16 cellular contexts compared by ENCODE assay signal in the genomic region with DNA sequence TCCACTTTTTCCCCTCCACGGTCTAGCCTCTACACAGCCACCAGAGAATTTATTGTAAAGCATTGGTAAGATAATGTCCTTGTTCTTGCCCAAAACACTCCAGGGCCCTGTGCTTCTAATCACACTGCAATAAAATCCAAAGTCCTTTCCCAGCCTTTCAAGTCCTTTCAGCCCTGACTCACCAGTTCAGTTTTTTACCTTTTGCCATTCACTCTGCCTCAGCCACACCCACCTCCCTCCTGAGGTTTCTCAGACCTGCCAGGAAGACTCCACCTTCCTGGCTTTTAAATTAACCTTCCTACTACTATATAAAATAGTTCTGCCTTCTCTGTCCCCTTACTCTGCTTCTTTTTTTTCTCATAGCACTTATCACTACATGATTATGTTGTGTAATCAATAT.
A peak's percentile ranks its signal among the peaks of the same experiment; 100 is the strongest.
DNase-seq lines count a peak whose midpoint lies in the region; TF ChIP-seq lines count a peak whose summit lies in the region.
"Had no signal": no experiment of that assay in that cellular context is flagged by ENCODE, and none has a peak within 500 bp of the region (broad histone marks: within the 10 kb centered on the region; RNA-seq: fewer than 3 reads in every experiment).

No MANE protein-coding gene starts in this region.

- H3K27ac ChIP-seq in H9 (ENCODE audit: insufficient read length, low read depth, low read length) (no peak overlapping the region), epithelial cell of prostate (peak overlapping the region; percentile 4), tibial artery (no peak overlapping the region)
- H3K27ac ChIP-seq: neutrophil had no signal

- peak overlapping the region; percentile 3 to 59 (median 10); a peak in 4 of 7 replicates for H3K27ac Mint-ChIP-seq in H9
- peak overlapping the region; percentile 6 to 40 (median 8) for H3K27ac Mint-ChIP-seq in nephron
- H3K27ac Mint-ChIP-seq in activated CD4-positive, alpha-beta memory T cell treated with anti-CD3 and anti-CD28 coated beads, Interleukin-2, amount 10 ng/mL, durations not matched to agents 7 days and 5 days, result no peak overlapping the region
- H3K27ac Mint-ChIP-seq: activated CD8-positive, alpha-beta T cell treated with anti-CD3 and anti-CD28 coated beads for 36 hours had no signal

- intact Hi-C loops in tibial artery (cut with DNase I; ENCODE audit: low total_unique reads), result no loop called here

- H3K4me1 Mint-ChIP-seq in H9, result peaks cover 47 to 51% of the 10 kb centered on the region in 2 experiments
- peaks cover 56% of the 10 kb centered on the region for H3K4me1 Mint-ChIP-seq in nephron
- H3K4me1 Mint-ChIP-seq in activated CD4-positive, alpha-beta memory T cell treated with anti-CD3 and anti-CD28 coated beads, Interleukin-2, amount 10 ng/mL, durations not matched to agents 7 days and 5 days, result peaks cover 20% of the 10 kb centered on the region

- H4K91ac ChIP-seq in H9 (ENCODE audit: insufficient read length, low read depth, low read length), result no peak overlapping the region

- H2BK5ac ChIP-seq in H9 (ENCODE audit: insufficient read length, low read length), result no peak overlapping the region

- H3K27me3 Mint-ChIP-seq in H9 (ENCODE audit: low read depth), result peaks cover 14% of the 10 kb centered on the region
- peaks cover 16% of the 10 kb centered on the region for H3K27me3 Mint-ChIP-seq in nephron (ENCODE audit: low read depth)
- H3K27me3 Mint-ChIP-seq in activated CD4-positive, alpha-beta memory T cell treated with anti-CD3 and anti-CD28 coated beads, Interleukin-2, amount 10 ng/mL, durations not matched to agents 7 days and 5 days, result peaks cover 34% of the 10 kb centered on the region
- H3K27me3 Mint-ChIP-seq: activated CD8-positive, alpha-beta T cell treated with anti-CD3 and anti-CD28 coated beads for 36 hours had no signal

- H3K56ac ChIP-seq in H9 (ENCODE audit: insufficient read length, low read depth, low read length), result no peak overlapping the region

- WGBS in H9 (ENCODE audit: extremely low coverage, insufficient read length, low lambda C conversion rate), result no CpG with 5 or more reads among the region's 1 CpG

- no peak overlapping the region for H3K9ac ChIP-seq in H9 (ENCODE audit: extremely low read depth, insufficient read length, low read length)

- no peak overlapping the region for H3K14ac ChIP-seq in H9 (ENCODE audit: insufficient read depth, low read length)

- H3K36me3 ChIP-seq in tibial artery, result no peaks in the 10 kb centered on the region
- H3K36me3 ChIP-seq: neutrophil had no signal

- peak overlapping the region in 1 of 2 experiments; percentile 43; a peak in 4 of 5 replicates for H3K4me3 Mint-ChIP-seq in H9
- peak overlapping the region; percentile 0 to 43 (median 33) for H3K4me3 Mint-ChIP-seq in nephron
- H3K4me3 Mint-ChIP-seq in activated CD4-positive, alpha-beta memory T cell treated with anti-CD3 and anti-CD28 coated beads, Interleukin-2, amount 10 ng/mL, durations not matched to agents 7 days and 5 days, result no peak overlapping the region
- H3K4me3 Mint-ChIP-seq: activated CD8-positive, alpha-beta T cell treated with anti-CD3 and anti-CD28 coated beads for 36 hours had no signal

- no peak overlapping the region for H2BK15ac ChIP-seq in H9 (ENCODE audit: low read depth, low read length)

- H3K9me3 Mint-ChIP-seq in H9 (no peaks in the 10 kb centered on the region), nephron (no peaks in the 10 kb centered on the region)
- H3K9me3 Mint-ChIP-seq in activated CD4-positive, alpha-beta memory T cell treated with anti-CD3 and anti-CD28 coated beads, Interleukin-2, amount 10 ng/mL, durations not matched to agents 7 days and 5 days, result no peaks in the 10 kb centered on the region
- H3K9me3 Mint-ChIP-seq: activated CD8-positive, alpha-beta T cell treated with anti-CD3 and anti-CD28 coated beads for 36 hours had no signal

- H3K4me1 ChIP-seq in H9 (ENCODE audit: insufficient read depth, low read length), result peaks cover 2% of the 10 kb centered on the region; the same call in 1 of the 2 replicates
- H3K4me1 ChIP-seq in tibial artery, result peaks cover 0 to 8% (median 3%) of the 10 kb centered on the region in 4 donors

- H3K18ac ChIP-seq in H9 (ENCODE audit: insufficient read length, low read depth, low read length), result no peak overlapping the region

- no peak overlapping the region for H2AK5ac ChIP-seq in H9 (ENCODE audit: insufficient read length, low read length)

- H3K27me3 ChIP-seq in H9 (ENCODE audit: insufficient read depth, low read length) (no peaks in the 10 kb centered on the region; the same call in 1 of the 2 replicates), tibial artery (peaks cover 0 to 1% of the 10 kb centered on the region in 2 donors)

- TF ChIP-seq CTCF in H9 (conservative IDR thresholded peaks at IDR 0.05) (no peak), nephron (IDR thresholded peaks at IDR 0.05; ENCODE audit: unreplicated experiment in 3 of 3) (no peak), tibial artery (IDR thresholded peaks at IDR 0.05) (no peak)

- peak overlapping the region; percentile 22 for H3K4me2 ChIP-seq in H9 (ENCODE audit: insufficient read depth, insufficient read length, low read length)

- no peak overlapping the region for H3K4ac ChIP-seq in H9 (ENCODE audit: low read depth, low read length)

- no peak overlapping the region for H2AFZ ChIP-seq in H9 (ENCODE audit: low read length)

- H3K23ac ChIP-seq in H9 (ENCODE audit: insufficient read length, low read depth, low read length), result no peak overlapping the region

- H3K23me2 ChIP-seq in H9 (ENCODE audit: insufficient read length, low read depth, low read length, poor library complexity, severe bottlenecking), result peaks cover 10% of the 10 kb centered on the region

- H3K9me3 ChIP-seq in H9 (ENCODE audit: control insufficient read depth, low read depth, low read length), result no peaks in the 10 kb centered on the region
- no peaks in the 10 kb centered on the region for H3K9me3 ChIP-seq in tibial artery
- H3K9me3 ChIP-seq: neutrophil had no signal

- CTCF ChIA-PET in activated CD4-positive, alpha-beta memory T cell treated with anti-CD3 and anti-CD28 coated beads, Interleukin-2, amount 10 ng/mL, durations not matched to agents 7 days and 5 days (lab: Charles Lee), result no interaction called here

- no peak overlapping the region for H4K8ac ChIP-seq in H9 (replicated peaks; ENCODE audit: insufficient read length, low read depth, low read length)

- no peak overlapping the region for H2BK12ac ChIP-seq in H9 (ENCODE audit: insufficient read length, low read depth, low read length)

- H3K4me3 ChIP-seq in tibial artery, result no peak overlapping the region

- no peaks in the 10 kb centered on the region for H4K20me1 ChIP-seq in H9 (ENCODE audit: control insufficient read depth, insufficient read depth, insufficient read length)

- DNase-seq in H9 (peak; percentile 69), NCI-H345 (lab: John Stamatoyannopoulos, UW) (peak; percentile 55), epithelial cell of prostate (ENCODE audit: low read depth, low spot score) (peak; percentile 40), 8988T (no peak), NCI-H2171 (lab: John Stamatoyannopoulos, UW) (no peak), tibial artery (no peak)
- DNase-seq in activated CD4-positive, alpha-beta memory T cell treated with anti-CD3 and anti-CD28 coated beads, Interleukin-2, amount 10 ng/mL, durations not matched to agents 7 days and 5 days, result no peak
- DNase-seq: activated CD8-positive, alpha-beta T cell treated with anti-CD3 and anti-CD28 coated beads for 36 hours; activated gamma-delta T cell treated with Interleukin-2 at 50 U/mL for 16 hours; C1 segment of cervical spinal cord; foreskin fibroblast; Karpas-422; NCI-H2107; T1000 had no signal

- H3K79me2 ChIP-seq in H9 (ENCODE audit: insufficient read depth, low read length), result no peaks in the 10 kb centered on the region; the same call in 1 of the 2 replicates

- no peak overlapping the region for H2BK20ac ChIP-seq in H9 (ENCODE audit: low read depth, low read length, poor library complexity, severe bottlenecking)

- H3T11ph ChIP-seq in H9 (ENCODE audit: low read length), result no peak overlapping the region

- no peaks in the 10 kb centered on the region; a peak in 1 of 7 replicates for H3K36me3 Mint-ChIP-seq in H9 (ENCODE audit: insufficient read depth in 1 of 3, low read depth in 3 of 3)
- no peaks in the 10 kb centered on the region for H3K36me3 Mint-ChIP-seq in nephron (ENCODE audit: low read depth)
- no peaks in the 10 kb centered on the region for H3K36me3 Mint-ChIP-seq in activated CD4-positive, alpha-beta memory T cell treated with anti-CD3 and anti-CD28 coated beads, Interleukin-2, amount 10 ng/mL, durations not matched to agents 7 days and 5 days (ENCODE audit: low read depth)

- no peak overlapping the region for H2BK120ac ChIP-seq in H9 (ENCODE audit: low read depth, low read length, poor library complexity, severe bottlenecking)

- H3K79me1 ChIP-seq in H9 (ENCODE audit: insufficient read depth, low read depth, low read length, poor library complexity, severe bottlenecking), result no peaks in the 10 kb centered on the region

- POLR2A ChIA-PET in activated CD4-positive, alpha-beta memory T cell treated with anti-CD3 and anti-CD28 coated beads, Interleukin-2, amount 10 ng/mL, durations not matched to agents 7 days and 5 days (lab: Charles Lee), result no interaction called here

- no peak overlapping the region for H4K5ac ChIP-seq in H9 (ENCODE audit: insufficient read length, low read depth, low read length)

Comparison
In these comparisons a context has a peak if more than half of its experiments do, and no peak if none do; other contexts are left out.
1. DNase-seq: peak in H9 (single experiment), NCI-H345 (single experiment) and epithelial cell of prostate (single experiment); none in 8988T (single experiment), NCI-H2171 (single experiment), tibial artery (0 of 2) and activated CD4-positive, alpha-beta memory T cell treated with anti-CD3 and anti-CD28 coated beads, Interleukin-2, amount 10 ng/mL, durations not matched to agents 7 days and 5 days (single experiment).